In genomic region chr2:85496481-85496880, GRCh38 we compare ENCODE assay signal across 6 cellular contexts.
"Had no signal": no experiment of that assay in that cellular context is flagged by ENCODE, and none has a peak within 500 bp of the region (broad histone marks: within the 10 kb centered on the region; RNA-seq: fewer than 3 reads in every experiment).

No MANE protein-coding gene starts in this region.

- FAIRE-seq: HTR-8/SVneo had no signal

- H3K9me3 ChIP-seq: HAP-1 had no signal

- H3K36me3 ChIP-seq: HAP-1 had no signal

- DNase-seq: GM23248, GOT3, H7, KG1 had no signal

- H3K27ac ChIP-seq: GM23248 had no signal

- H3K4me3 ChIP-seq: GM23248, HAP-1 had no signal

- H2AFZ ChIP-seq: GM23248 had no signal

- H3K9ac ChIP-seq: GM23248 had no signal
